In the genomic region with DNA sequence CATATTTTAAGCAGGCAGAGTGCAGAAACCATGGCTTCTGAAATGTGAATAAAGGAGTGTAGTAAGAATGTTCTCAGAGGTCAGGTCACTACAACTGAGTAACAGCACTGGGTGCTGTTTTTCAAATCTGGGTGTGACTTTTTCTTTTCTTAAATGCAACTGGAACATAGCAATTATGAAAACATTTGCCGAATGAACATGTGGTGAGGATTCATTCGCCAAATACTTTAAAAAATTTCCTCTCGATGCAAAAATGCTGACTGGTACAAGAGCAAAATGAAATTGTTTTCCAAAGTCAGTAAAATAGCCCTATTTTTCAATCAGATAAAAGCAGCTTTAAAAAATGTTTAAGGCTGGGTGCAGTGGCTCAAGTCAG, we compare ENCODE assay signal across 17 cellular contexts. TPM values are rescaled to one million over a fixed set of nuclear protein-coding genes. Genes with fewer than 3 reads are reported as not detected.
DNase-seq lines count a peak whose midpoint lies in the region; ATAC-seq and TF ChIP-seq lines count a peak whose summit lies in the region.
"Had no signal": no experiment of that assay in that cellular context is flagged by ENCODE, and none has a peak within 500 bp of the region (broad histone marks: within the 10 kb centered on the region; RNA-seq: fewer than 3 reads in every experiment).

No MANE protein-coding gene starts in this region.

- no peak overlapping the region for H2AFZ ChIP-seq in GM23248
- H2AFZ ChIP-seq in mesenchymal stem cell (ENCODE audit: low read depth, low read length): no peak overlapping the region
- H2AFZ ChIP-seq: GM23338 had no signal

- H3K79me1 ChIP-seq in mesenchymal stem cell (replicated peaks; ENCODE audit: low read length, poor library complexity, severe bottlenecking): peaks cover 11% of the 10 kb centered on the region

- H2BK5ac ChIP-seq in mesenchymal stem cell (ENCODE audit: low read depth, low read length, poor library complexity, severe bottlenecking): no peak overlapping the region

- H3K27ac ChIP-seq in GM23248: peak overlapping the region; percentile 97
- peak overlapping the region; percentile 64 to 90 for H3K27ac ChIP-seq in breast epithelium
- H3K27ac ChIP-seq in mesenchymal stem cell (ENCODE audit: low read length, poor library complexity, severe bottlenecking): peak overlapping the region; percentile 11
- H3K27ac ChIP-seq in transverse colon: peak overlapping the region; percentile 85 to 91 (median 88)

- peak overlapping the region in 1 of 2 experiments; percentile 5 for H3K4ac ChIP-seq in mesenchymal stem cell (ENCODE audit: low read depth in 1 of 2, low read length in 2 of 2)

- intact Hi-C loops in breast epithelium (cut with DNase I; ENCODE audit: low total_unique reads): no loop called here
- intact Hi-C loops in transverse colon (cut with DNase I; ENCODE audit: low total_unique reads): no loop called here

- no peak for TF ChIP-seq POLR2A in breast epithelium (IDR thresholded peaks at IDR 0.05)
- no peak for TF ChIP-seq POLR2A in transverse colon (IDR thresholded peaks at IDR 0.05)

- H3K79me2 ChIP-seq in GM23248 (ENCODE audit: insufficient read depth): peaks cover 92% of the 10 kb centered on the region

- no peaks in the 10 kb centered on the region for H4K20me1 ChIP-seq in GM23248 (ENCODE audit: insufficient read depth)

- DNase-seq in GM23248 (peak; percentile 69), breast epithelium (ENCODE audit: low spot score in 2 of 2) (no peak), mesenchymal stem cell (no peak), transverse colon (no peak)
- no peak for DNase-seq in activated naive CD4-positive, alpha-beta T cell (lab: John Stamatoyannopoulos, UW)
- DNase-seq: activated CD4-positive, CD25-positive, alpha-beta regulatory T cell; COR-L47; GF-D8; KG1; NCI-H146; NCI-H510A; nucleus accumbens; T-cell had no signal

- H4K91ac ChIP-seq in mesenchymal stem cell (ENCODE audit: low read length): no peak overlapping the region

- no peak overlapping the region for H2BK12ac ChIP-seq in mesenchymal stem cell (ENCODE audit: low read length in 2 of 2)

- no peaks in the 10 kb centered on the region for H3K9me2 ChIP-seq in GM23248 (ENCODE audit: insufficient read depth)

- no peak for ATAC-seq in HG02970 (IDR thresholded peaks at IDR 0.05; ENCODE audit: low FRiP score, unreplicated experiment)
- ATAC-seq in HG02981 (IDR thresholded peaks at IDR 0.05; ENCODE audit: unreplicated experiment): no peak
- ATAC-seq: activated naive CD4-positive, alpha-beta T cell treated with anti-CD3 and anti-CD28 coated beads, Interleukin-2, amount 50 U/mL, for 72 hours; GM23338; T-cell had no signal

- no peak overlapping the region for H2AK5ac ChIP-seq in mesenchymal stem cell (ENCODE audit: low read length, severe bottlenecking)

- TF ChIP-seq CTCF in breast epithelium (IDR thresholded peaks at IDR 0.05) (no peak), transverse colon (IDR thresholded peaks at IDR 0.05) (no peak)

- no peak for TF ChIP-seq EP300 in transverse colon (IDR thresholded peaks at IDR 0.05; ENCODE audit: low read depth)

- in situ Hi-C loops in GM23248 (cut with MboI) (no loop called here), transverse colon (cut with MboI; ENCODE audit: low pct_ligation_motif_present in 1 of 4, low pct_unique_long_range_greater_than_20kb in 1 of 4, low sequenced_read_pairs in 3 of 4) (no loop called here)

- H3K4me2 ChIP-seq in GM23248 (ENCODE audit: unreplicated experiment) (peak overlapping the region; percentile 67), mesenchymal stem cell (ENCODE audit: low read length, poor library complexity, severe bottlenecking) (no peak overlapping the region)
- H3K4me2 ChIP-seq: GM23338 had no signal

- peak overlapping the region; percentile 46 for H3K9ac ChIP-seq in GM23248
- H3K9ac ChIP-seq in mesenchymal stem cell (ENCODE audit: low read length): peak overlapping the region; percentile 84

- H3K27me3 ChIP-seq in GM23248 (replicated peaks; ENCODE audit: insufficient read depth) (no peaks in the 10 kb centered on the region), breast epithelium (no peaks in the 10 kb centered on the region), mesenchymal stem cell (ENCODE audit: control insufficient read depth in 1 of 2, insufficient read depth in 1 of 2, low read length in 2 of 2) (no peaks in the 10 kb centered on the region), transverse colon (no peaks in the 10 kb centered on the region)

- peaks cover 42% of the 10 kb centered on the region for H3F3A ChIP-seq in GM23248 (ENCODE audit: insufficient read depth)

- H3K9me3 ChIP-seq in GM23248 (ENCODE audit: low read depth): no peaks in the 10 kb centered on the region
- H3K9me3 ChIP-seq in breast epithelium: no peaks in the 10 kb centered on the region
- no peaks in the 10 kb centered on the region for H3K9me3 ChIP-seq in mesenchymal stem cell (ENCODE audit: control insufficient read depth, low read length)
- H3K9me3 ChIP-seq in transverse colon: no peaks in the 10 kb centered on the region

- no peak overlapping the region for H4K8ac ChIP-seq in mesenchymal stem cell (ENCODE audit: low read length)

- no peak overlapping the region for H2BK120ac ChIP-seq in mesenchymal stem cell (ENCODE audit: low read depth, low read length)

- H3K18ac ChIP-seq in mesenchymal stem cell (ENCODE audit: low read depth in 1 of 2, low read length in 2 of 2): no peak overlapping the region

- 3 to 5% methylated on average over 3 of the region's 3 CpGs for WGBS in GM23248 (ENCODE audit: low coverage in 1 of 2, low lambda C conversion rate in 2 of 2, missing lambda C conversion rate in 2 of 2), 2 experiments
- 100% methylated on average over 3 of the region's 3 CpGs for WGBS in mesenchymal stem cell
- WGBS in transverse colon (ENCODE audit: low coverage in 1 of 2), 2 donors: 33 to 38% methylated on average over 3 of the region's 3 CpGs

- no peak overlapping the region for H2BK15ac ChIP-seq in mesenchymal stem cell (ENCODE audit: low read depth, poor library complexity, severe bottlenecking)

- 0 out of 2 replicates have a peak, but pooled peaks cover 4% of the 10 kb centered on the region for H3K36me3 ChIP-seq in GM23248 (ENCODE audit: low read depth)
- H3K36me3 ChIP-seq in breast epithelium: peaks cover 6% of the 10 kb centered on the region
- peaks cover 31 to 54% of the 10 kb centered on the region in 2 experiments for H3K36me3 ChIP-seq in mesenchymal stem cell (ENCODE audit: control insufficient read depth in 1 of 2, insufficient read depth in 2 of 2, low read depth in 1 of 2, low read length in 2 of 2)
- peaks cover 0 to 21% (median 9%) of the 10 kb centered on the region in 4 donors for H3K36me3 ChIP-seq in transverse colon

- H3K23ac ChIP-seq in mesenchymal stem cell (ENCODE audit: low read length in 2 of 2): no peak overlapping the region

- H3K14ac ChIP-seq in mesenchymal stem cell (ENCODE audit: low read length in 2 of 2): no peak overlapping the region

- peaks cover 38% of the 10 kb centered on the region for H3K4me1 ChIP-seq in GM23248 (ENCODE audit: insufficient read depth)
- no peaks in the 10 kb centered on the region for H3K4me1 ChIP-seq in breast epithelium
- peaks cover 43% of the 10 kb centered on the region for H3K4me1 ChIP-seq in mesenchymal stem cell (ENCODE audit: control insufficient read depth, insufficient read depth, low read depth, low read length)
- H3K4me1 ChIP-seq in transverse colon: peaks cover 40 to 57% (median 52%) of the 10 kb centered on the region in 4 donors

- H3K4me3 ChIP-seq in GM23248: peak overlapping the region; percentile 28
- no peak overlapping the region for H3K4me3 ChIP-seq in breast epithelium
- H3K4me3 ChIP-seq in mesenchymal stem cell (ENCODE audit: insufficient read depth in 1 of 2, low read depth in 1 of 2, low read length in 2 of 2): peak overlapping the region in 1 of 2 experiments; percentile 23
- no peak overlapping the region for H3K4me3 ChIP-seq in transverse colon
- H3K4me3 ChIP-seq: GM23338 had no signal

RNA-seq across cellular contexts. Expression of a gene that starts 18.6 kb away (rescaled TPM):
- total RNA-seq in GM23248 (2014; rRNA removed; shearing (Covaris generic)): 71.8 and 95.2 TPM in 2 replicates
- 39.3 and 39.9 TPM in 2 replicates for polyA plus RNA-seq in GM23248 (2016; fragmentation: Nextera tagmentation; extraction: Ambion mirVana)
- total RNA-seq in breast epithelium (10 to 100 TPM; 38.7 to 69.6 (median 41.1) TPM), transverse colon (100 to 1,000 TPM; 100 to 940 (median 120) TPM)
- 64.9 TPM for polyA plus RNA-seq in mesenchymal stem cell (2013, experiment 1 of 2)
- 65.2 TPM for polyA plus RNA-seq in mesenchymal stem cell (2013, experiment 2 of 2)

RNA-seq across cellular contexts. Expression of a gene that starts 34.9 kb away (rescaled TPM):
- total RNA-seq in GM23248 (2014; rRNA removed; shearing (Covaris generic)): 5.3 and 7.6 TPM in 2 replicates
- polyA plus RNA-seq in GM23248 (2016; fragmentation: Nextera tagmentation; extraction: Ambion mirVana): 5.4 and 5.8 TPM in 2 replicates
- total RNA-seq in breast epithelium (10 to 100 TPM in 2 of 3 donors, 1 to 10 TPM in 1; 7.6 to 16.2 (median 10.8) TPM), transverse colon (10 to 100 TPM; 18.5 to 41.3 (median 34.5) TPM)
- polyA plus RNA-seq in mesenchymal stem cell (2013, experiment 1 of 2): 8.5 TPM
- polyA plus RNA-seq in mesenchymal stem cell (2013, experiment 2 of 2): 8.0 TPM

Comparison
In these comparisons a context has a peak if more than half of its experiments do, and no peak if none do; other contexts are left out.
1. H3K27ac ChIP-seq: peak in every context shown above with its lines; median percentile 97 in GM23248; 88 in transverse colon; 77 in breast epithelium; 11 in mesenchymal stem cell.